Comparison of ENCODE assay signal across 8 cellular contexts in the genomic region with DNA sequence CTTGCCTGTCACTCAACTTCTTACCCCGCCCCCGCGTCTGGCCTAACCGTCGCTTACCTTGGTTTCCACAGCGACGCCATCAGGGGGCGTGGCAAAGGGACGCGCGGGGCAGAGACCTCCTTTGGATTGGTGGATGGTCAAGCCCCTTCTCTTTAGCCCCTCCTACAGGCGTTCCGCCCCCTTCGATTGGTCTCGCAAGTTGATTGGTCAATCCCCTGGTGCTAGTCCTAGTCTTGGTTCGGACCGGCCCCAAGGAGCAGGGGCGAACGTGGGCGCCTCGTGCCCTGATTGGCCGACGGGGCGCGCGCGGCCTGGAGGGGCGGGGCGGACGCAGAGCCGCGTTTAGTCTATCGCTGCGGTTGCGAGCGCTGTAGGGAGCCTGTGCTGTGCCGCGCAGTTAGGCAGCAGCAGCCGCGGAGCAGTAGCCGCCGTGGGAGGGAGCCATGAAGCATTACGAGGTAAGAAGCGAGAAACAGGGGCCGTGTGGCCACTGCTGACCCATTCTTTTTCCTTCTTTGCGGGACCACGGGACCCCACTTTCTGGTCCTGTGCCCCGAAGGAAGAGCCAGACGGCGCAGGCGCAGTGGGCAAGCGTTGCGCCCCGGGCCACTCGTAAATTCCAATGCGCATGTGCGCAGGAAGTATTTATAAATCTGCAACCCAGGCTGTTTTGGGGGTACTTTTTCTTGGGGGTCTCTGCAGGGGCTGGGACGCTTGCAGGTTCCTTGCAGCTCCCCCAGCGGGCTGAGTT. TPM values are rescaled to one million over a fixed set of nuclear protein-coding genes. Genes with fewer than 3 reads are reported as not detected.
DNase-seq lines count a peak whose midpoint lies in the region; ATAC-seq and FAIRE-seq lines count a peak whose summit lies in the region.

Gene TECR, plus strand, starts transcription at position 341 of the 751 bp plus-strand sequence. Its CDS starts 103 bp downstream, at position 444.

- peak within 1 kb of the TSS; percentile 95 to 99 for H3K4me3 Mint-ChIP-seq in activated T-cell treated with anti-CD3 and anti-CD28 coated beads, Interleukin-2, amount 50 U/mL, for 72 hours

- H3K27ac Mint-ChIP-seq in activated T-cell treated with anti-CD3 and anti-CD28 coated beads, Interleukin-2, amount 50 U/mL, for 72 hours, result peak within 1 kb of the TSS; percentile 45

- peak; percentile 99 for DNase-seq in DMS79 (lab: John Stamatoyannopoulos, UW)
- DNase-seq in RCC 7860 (ENCODE audit: low spot score), result peak; percentile 100
- peak; percentile 100 for DNase-seq in activated T-cell treated with anti-CD3 and anti-CD28 coated beads, Interleukin-2, amount 50 U/mL, for 72 hours
- DNase-seq in stimulated activated CD8-positive, alpha-beta memory T cell treated with anti-CD3 and anti-CD28 coated beads, Interleukin-7, amount 100 ng/mL, for 4 hours (ENCODE audit: low read depth in 2 of 2), result peak; percentile 100

- no peaks in the 10 kb centered on the region for H3K27me3 Mint-ChIP-seq in activated T-cell treated with anti-CD3 and anti-CD28 coated beads, Interleukin-2, amount 50 U/mL, for 72 hours (ENCODE audit: low read depth)

- peaks cover 46% of the 10 kb centered on the region for H3K4me1 Mint-ChIP-seq in activated T-cell treated with anti-CD3 and anti-CD28 coated beads, Interleukin-2, amount 50 U/mL, for 72 hours (ENCODE audit: low read depth)

- peak within 1 kb of the TSS; percentile 85 to 99 for H3K4me3 ChIP-seq in muscle layer of duodenum (ENCODE audit: low read depth in 1 of 2, low read length in 2 of 2)

- peak within 1 kb of the TSS; percentile 81 for H3K27ac ChIP-seq in KOPT-K1 (ENCODE audit: low read depth, low read length, poor library complexity, severe bottlenecking)
- peak within 1 kb of the TSS; percentile 78 for H3K27ac ChIP-seq in muscle layer of duodenum (ENCODE audit: low read length)

- H3K36me3 Mint-ChIP-seq in activated T-cell treated with anti-CD3 and anti-CD28 coated beads, Interleukin-2, amount 50 U/mL, for 72 hours (ENCODE audit: insufficient read depth in 2 of 2), result peaks cover 0 to 4% of the 10 kb centered on the region in 2 donors

- H3K27me3 ChIP-seq in muscle layer of duodenum (ENCODE audit: low read depth, low read length), result no peaks in the 10 kb centered on the region

- ATAC-seq in GM21786 (IDR thresholded peaks at IDR 0.05; ENCODE audit: unreplicated experiment), result peak; percentile 95
- peak; percentile 95 to 97 for ATAC-seq in activated T-cell treated with anti-CD3 and anti-CD28 coated beads, Interleukin-2, amount 50 U/mL, for 72 hours (replicated peaks in 1 of 2)
- peak; percentile 94 for ATAC-seq in esophagus mucosa

- no peaks in the 10 kb centered on the region for H3K9me3 Mint-ChIP-seq in activated T-cell treated with anti-CD3 and anti-CD28 coated beads, Interleukin-2, amount 50 U/mL, for 72 hours

- H3K4me1 ChIP-seq in muscle layer of duodenum (ENCODE audit: control insufficient read depth in 1 of 2, insufficient read depth in 2 of 2, low read length in 2 of 2), result peaks cover 3 to 21% of the 10 kb centered on the region in 2 donors

- H3K36me3 ChIP-seq in KOPT-K1 (ENCODE audit: insufficient read depth, low read length), result peaks cover 15% of the 10 kb centered on the region
- H3K36me3 ChIP-seq in muscle layer of duodenum (ENCODE audit: control insufficient read depth in 1 of 2, insufficient read depth in 2 of 2, low read length in 2 of 2), result no peaks in the 10 kb centered on the region

- H3K9me3 ChIP-seq in KOPT-K1 (ENCODE audit: insufficient read depth, low read length, poor library complexity, severe bottlenecking) (no peaks in the 10 kb centered on the region), muscle layer of duodenum (ENCODE audit: control insufficient read depth in 1 of 2, low read length in 2 of 2) (no peaks in the 10 kb centered on the region)

- peak; percentile 93 for FAIRE-seq in RCC 7860 (lab: Jason Lieb, UNC)

RNA-seq across cellular contexts. Expression of gene TECR, which starts in this region (rescaled TPM):
- total RNA-seq in activated T-cell treated with anti-CD3 and anti-CD28 coated beads, Interleukin-2, amount 50 U/mL, for 72 hours, result 100 to 1,000 TPM; 105 to 106 TPM
- 341 TPM for total RNA-seq in esophagus mucosa

Comparison
In these comparisons a context has a peak if more than half of its experiments do, and no peak if none do; other contexts are left out.
1. Peak in every context shown above with its lines: DNase-seq, ATAC-seq, H3K4me3 ChIP-seq and H3K27ac ChIP-seq.